In the genomic region with DNA sequence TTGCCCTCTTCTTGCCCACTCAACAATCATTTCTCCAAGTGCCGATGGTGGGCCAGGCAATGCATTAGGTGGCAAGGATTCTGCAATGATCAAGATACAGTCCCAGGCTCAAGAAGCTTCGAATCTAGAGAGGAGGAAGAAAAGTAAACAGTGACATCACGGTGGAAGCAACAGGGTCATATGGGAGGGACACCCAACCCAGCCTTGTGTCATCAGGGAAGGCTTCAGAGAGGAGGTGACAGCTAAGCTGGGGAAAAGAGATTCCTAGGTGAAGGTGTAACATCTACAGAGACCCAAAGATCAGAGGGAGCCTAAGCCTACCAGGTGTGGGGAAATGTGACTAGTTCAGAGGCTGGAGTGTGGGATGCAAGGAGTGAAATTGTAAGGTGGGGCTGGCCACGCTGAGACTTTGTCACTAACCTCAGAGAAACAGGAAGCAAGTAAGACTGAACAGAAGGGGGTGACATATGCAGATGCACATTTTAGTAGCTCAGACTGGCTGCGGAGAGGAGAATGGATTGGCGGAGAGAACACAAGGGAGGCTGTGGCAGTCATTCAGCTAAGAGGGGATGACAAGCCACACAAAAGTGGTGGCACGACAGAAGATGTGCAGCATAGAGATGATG, we compare ENCODE assay signal across 2 cellular contexts.
TF ChIP-seq lines count a peak whose summit lies in the region.

No MANE protein-coding gene starts in this region.

TF ChIP-seq in IMR-90, 13 proteins besides CTCF, POLR2A, EP300 and RAD21 (continued from another document):
- TF ChIP-seq, protein P1, sequence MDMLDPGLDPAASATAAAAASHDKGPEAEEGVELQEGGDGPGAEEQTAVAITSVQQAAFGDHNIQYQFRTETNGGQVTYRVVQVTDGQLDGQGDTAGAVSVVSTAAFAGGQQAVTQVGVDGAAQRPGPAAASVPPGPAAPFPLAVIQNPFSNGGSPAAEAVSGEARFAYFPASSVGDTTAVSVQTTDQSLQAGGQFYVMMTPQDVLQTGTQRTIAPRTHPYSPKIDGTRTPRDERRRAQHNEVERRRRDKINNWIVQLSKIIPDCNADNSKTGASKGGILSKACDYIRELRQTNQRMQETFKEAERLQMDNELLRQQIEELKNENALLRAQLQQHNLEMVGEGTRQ (IDR thresholded peaks at IDR 0.05; ENCODE audit: low read depth, low read length), result no peak
- TF ChIP-seq BHLHE40 (IDR thresholded peaks at IDR 0.05; ENCODE audit: low read depth, low read length), result no peak
- TF ChIP-seq, protein P2, sequence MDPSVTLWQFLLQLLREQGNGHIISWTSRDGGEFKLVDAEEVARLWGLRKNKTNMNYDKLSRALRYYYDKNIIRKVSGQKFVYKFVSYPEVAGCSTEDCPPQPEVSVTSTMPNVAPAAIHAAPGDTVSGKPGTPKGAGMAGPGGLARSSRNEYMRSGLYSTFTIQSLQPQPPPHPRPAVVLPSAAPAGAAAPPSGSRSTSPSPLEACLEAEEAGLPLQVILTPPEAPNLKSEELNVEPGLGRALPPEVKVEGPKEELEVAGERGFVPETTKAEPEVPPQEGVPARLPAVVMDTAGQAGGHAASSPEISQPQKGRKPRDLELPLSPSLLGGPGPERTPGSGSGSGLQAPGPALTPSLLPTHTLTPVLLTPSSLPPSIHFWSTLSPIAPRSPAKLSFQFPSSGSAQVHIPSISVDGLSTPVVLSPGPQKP (IDR thresholded peaks at IDR 0.05; ENCODE audit: borderline replicate concordance, low read depth, low read length), result no peak
TF ChIP-seq in IMR-90: peak in this region for 0.

TF ChIP-seq in SK-N-SH treated with all-trans-retinoic acid at 6 μM for 48 hours, 23 proteins besides CTCF, POLR2A, EP300 and RAD21:
- TF ChIP-seq, protein P3, sequence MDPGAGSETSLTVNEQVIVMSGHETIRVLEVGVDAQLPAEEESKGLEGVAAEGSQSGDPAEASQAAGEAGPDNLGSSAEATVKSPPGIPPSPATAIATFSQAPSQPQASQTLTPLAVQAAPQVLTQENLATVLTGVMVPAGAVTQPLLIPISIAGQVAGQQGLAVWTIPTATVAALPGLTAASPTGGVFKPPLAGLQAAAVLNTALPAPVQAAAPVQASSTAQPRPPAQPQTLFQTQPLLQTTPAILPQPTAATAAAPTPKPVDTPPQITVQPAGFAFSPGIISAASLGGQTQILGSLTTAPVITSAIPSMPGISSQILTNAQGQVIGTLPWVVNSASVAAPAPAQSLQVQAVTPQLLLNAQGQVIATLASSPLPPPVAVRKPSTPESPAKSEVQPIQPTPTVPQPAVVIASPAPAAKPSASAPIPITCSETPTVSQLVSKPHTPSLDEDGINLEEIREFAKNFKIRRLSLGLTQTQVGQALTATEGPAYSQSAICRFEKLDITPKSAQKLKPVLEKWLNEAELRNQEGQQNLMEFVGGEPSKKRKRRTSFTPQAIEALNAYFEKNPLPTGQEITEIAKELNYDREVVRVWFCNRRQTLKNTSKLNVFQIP (CRISPR knock-in tag; IDR thresholded peaks at IDR 0.05; ENCODE audit: borderline replicate concordance, low read depth), result no peak
- TF ChIP-seq SNAI2 (CRISPR knock-in tag; IDR thresholded peaks at IDR 0.05) (no peak), ZFP3 (CRISPR knock-in tag; IDR thresholded peaks at IDR 0.05) (no peak), PPARA (CRISPR knock-in tag; IDR thresholded peaks at IDR 0.05; ENCODE audit: borderline replicate concordance) (no peak), ZNF565 (CRISPR knock-in tag; conservative IDR thresholded peaks at IDR 0.05; ENCODE audit: low read depth) (no peak), OSR1 (CRISPR knock-in tag; IDR thresholded peaks at IDR 0.05) (no peak), ARNTL (CRISPR knock-in tag; IDR thresholded peaks at IDR 0.05; ENCODE audit: borderline replicate concordance, low read depth) (no peak), ESRRG (CRISPR knock-in tag; IDR thresholded peaks at IDR 0.05) (no peak)
- TF ChIP-seq, protein P4, sequence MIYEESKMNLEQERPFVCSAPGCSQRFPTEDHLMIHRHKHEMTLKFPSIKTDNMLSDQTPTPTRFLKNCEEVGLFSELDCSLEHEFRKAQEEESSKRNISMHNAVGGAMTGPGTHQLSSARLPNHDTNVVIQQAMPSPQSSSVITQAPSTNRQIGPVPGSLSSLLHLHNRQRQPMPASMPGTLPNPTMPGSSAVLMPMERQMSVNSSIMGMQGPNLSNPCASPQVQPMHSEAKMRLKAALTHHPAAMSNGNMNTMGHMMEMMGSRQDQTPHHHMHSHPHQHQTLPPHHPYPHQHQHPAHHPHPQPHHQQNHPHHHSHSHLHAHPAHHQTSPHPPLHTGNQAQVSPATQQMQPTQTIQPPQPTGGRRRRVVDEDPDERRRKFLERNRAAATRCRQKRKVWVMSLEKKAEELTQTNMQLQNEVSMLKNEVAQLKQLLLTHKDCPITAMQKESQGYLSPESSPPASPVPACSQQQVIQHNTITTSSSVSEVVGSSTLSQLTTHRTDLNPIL (CRISPR knock-in tag; IDR thresholded peaks at IDR 0.05; ENCODE audit: low read depth), result no peak
- TF ChIP-seq, protein P5, sequence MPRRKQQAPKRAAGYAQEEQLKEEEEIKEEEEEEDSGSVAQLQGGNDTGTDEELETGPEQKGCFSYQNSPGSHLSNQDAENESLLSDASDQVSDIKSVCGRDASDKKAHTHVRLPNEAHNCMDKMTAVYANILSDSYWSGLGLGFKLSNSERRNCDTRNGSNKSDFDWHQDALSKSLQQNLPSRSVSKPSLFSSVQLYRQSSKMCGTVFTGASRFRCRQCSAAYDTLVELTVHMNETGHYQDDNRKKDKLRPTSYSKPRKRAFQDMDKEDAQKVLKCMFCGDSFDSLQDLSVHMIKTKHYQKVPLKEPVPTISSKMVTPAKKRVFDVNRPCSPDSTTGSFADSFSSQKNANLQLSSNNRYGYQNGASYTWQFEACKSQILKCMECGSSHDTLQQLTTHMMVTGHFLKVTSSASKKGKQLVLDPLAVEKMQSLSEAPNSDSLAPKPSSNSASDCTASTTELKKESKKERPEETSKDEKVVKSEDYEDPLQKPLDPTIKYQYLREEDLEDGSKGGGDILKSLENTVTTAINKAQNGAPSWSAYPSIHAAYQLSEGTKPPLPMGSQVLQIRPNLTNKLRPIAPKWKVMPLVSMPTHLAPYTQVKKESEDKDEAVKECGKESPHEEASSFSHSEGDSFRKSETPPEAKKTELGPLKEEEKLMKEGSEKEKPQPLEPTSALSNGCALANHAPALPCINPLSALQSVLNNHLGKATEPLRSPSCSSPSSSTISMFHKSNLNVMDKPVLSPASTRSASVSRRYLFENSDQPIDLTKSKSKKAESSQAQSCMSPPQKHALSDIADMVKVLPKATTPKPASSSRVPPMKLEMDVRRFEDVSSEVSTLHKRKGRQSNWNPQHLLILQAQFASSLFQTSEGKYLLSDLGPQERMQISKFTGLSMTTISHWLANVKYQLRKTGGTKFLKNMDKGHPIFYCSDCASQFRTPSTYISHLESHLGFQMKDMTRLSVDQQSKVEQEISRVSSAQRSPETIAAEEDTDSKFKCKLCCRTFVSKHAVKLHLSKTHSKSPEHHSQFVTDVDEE (CRISPR knock-in tag; IDR thresholded peaks at IDR 0.05), result no peak
TF ChIP-seq in SK-N-SH treated with all-trans-retinoic acid at 6 μM for 48 hours: peak in this region for 0.
